ENCODE assay signal across 9 cellular contexts in genomic region chr5:110086658-110087388, GRCh38.
DNase-seq lines count a peak whose midpoint lies in the region; ATAC-seq and TF ChIP-seq lines count a peak whose summit lies in the region.
"Had no signal": no experiment of that assay in that cellular context is flagged by ENCODE, and none has a peak within 500 bp of the region (broad histone marks: within the 10 kb centered on the region; RNA-seq: fewer than 3 reads in every experiment).

No MANE protein-coding gene starts in this region.

- peaks cover 0 to 16% of the 10 kb centered on the region in 2 experiments for H3K27me3 ChIP-seq in mesenchymal stem cell (ENCODE audit: control insufficient read depth in 1 of 2, insufficient read depth in 1 of 2, low read length in 2 of 2)
- H3K27me3 ChIP-seq in suprapubic skin = no peaks in the 10 kb centered on the region

- H3K36me3 Mint-ChIP-seq in activated naive CD4-positive, alpha-beta T cell treated with anti-CD3 and anti-CD28 coated beads, Interleukin-2, amount 50 U/mL, for 72 hours = peaks cover 0 to 17% of the 10 kb centered on the region in 2 donors

- H3K4ac ChIP-seq in mesenchymal stem cell (ENCODE audit: low read depth in 1 of 2, low read length in 2 of 2) = no peak overlapping the region

- H3K36me3 ChIP-seq in mesenchymal stem cell (ENCODE audit: control insufficient read depth in 1 of 2, insufficient read depth in 2 of 2, low read depth in 1 of 2, low read length in 2 of 2) (no peaks in the 10 kb centered on the region), suprapubic skin (no peaks in the 10 kb centered on the region)

- H4K91ac ChIP-seq in mesenchymal stem cell (ENCODE audit: low read length) = no peak overlapping the region

- no peak overlapping the region for H2BK15ac ChIP-seq in mesenchymal stem cell (ENCODE audit: low read depth, poor library complexity, severe bottlenecking)

- H3K4me2 ChIP-seq in mesenchymal stem cell (ENCODE audit: low read length, poor library complexity, severe bottlenecking) = no peak overlapping the region
- H3K4me2 ChIP-seq: KMS-11 had no signal

- H3K9me3 ChIP-seq in mesenchymal stem cell (ENCODE audit: control insufficient read depth, low read length) = no peaks in the 10 kb centered on the region
- no peaks in the 10 kb centered on the region for H3K9me3 ChIP-seq in suprapubic skin

- peak in 2 of 3 experiments; percentile 16 to 22 for DNase-seq in activated CD8-positive, alpha-beta memory T cell treated with anti-CD3 and anti-CD28 coated beads for 48 hours (ENCODE audit: low read depth in 2 of 3, low spot score in 2 of 3)
- DNase-seq in activated CD8-positive, alpha-beta memory T cell treated with anti-CD3 and anti-CD28 coated beads, Interleukin-2, amount 50 U/mL, for 48 hours = no peak
- DNase-seq in activated naive CD4-positive, alpha-beta T cell treated with anti-CD3 and anti-CD28 coated beads, Interleukin-2, amount 50 U/mL, for 72 hours (ENCODE audit: low spot score in 2 of 2) = peak; percentile 56 to 58
- peak; percentile 96 for DNase-seq in mesenchymal stem cell
- DNase-seq in suprapubic skin (ENCODE audit: low spot score in 2 of 2) = peak; percentile 80 to 81
- no peak for DNase-seq in NCI-H2081 treated with DMSO at 0.1 percent for 48 hours (lab: John Stamatoyannopoulos, UW)
- DNase-seq in SHP77 treated with DMSO at 0.1 percent for 48 hours (lab: John Stamatoyannopoulos, UW) = no peak

- ATAC-seq in activated naive CD4-positive, alpha-beta T cell treated with anti-CD3 and anti-CD28 coated beads, Interleukin-2, amount 50 U/mL, for 72 hours = peak; percentile 94 to 98
- no peak for ATAC-seq in HG03039 (IDR thresholded peaks at IDR 0.05; ENCODE audit: unreplicated experiment)

- no peak overlapping the region for H3K18ac ChIP-seq in mesenchymal stem cell (ENCODE audit: low read depth in 1 of 2, low read length in 2 of 2)

- H3K4me1 ChIP-seq in mesenchymal stem cell (ENCODE audit: control insufficient read depth, insufficient read depth, low read depth, low read length) (no peaks in the 10 kb centered on the region), suprapubic skin (peaks cover 9% of the 10 kb centered on the region)

- no peak overlapping the region for H3K27ac ChIP-seq in mesenchymal stem cell (ENCODE audit: low read length, poor library complexity, severe bottlenecking)
- no peak overlapping the region for H3K27ac ChIP-seq in suprapubic skin
- H3K27ac ChIP-seq: KMS-11 had no signal

- no peak overlapping the region for H2BK12ac ChIP-seq in mesenchymal stem cell (ENCODE audit: low read length in 2 of 2)

- no peak for TF ChIP-seq POLR2A in suprapubic skin (IDR thresholded peaks at IDR 0.05)

- peak overlapping the region in 1 of 2 experiments; percentile 52 for H3K4me3 ChIP-seq in mesenchymal stem cell (ENCODE audit: insufficient read depth in 1 of 2, low read depth in 1 of 2, low read length in 2 of 2)
- H3K4me3 ChIP-seq in suprapubic skin = no peak overlapping the region

- TF ChIP-seq EP300 in suprapubic skin (IDR thresholded peaks at IDR 0.05) = no peak

- H3K9ac ChIP-seq in mesenchymal stem cell (ENCODE audit: low read length) = peak overlapping the region; percentile 45
- H3K9ac ChIP-seq: KMS-11 had no signal

- H3K27ac Mint-ChIP-seq in activated naive CD4-positive, alpha-beta T cell treated with anti-CD3 and anti-CD28 coated beads, Interleukin-2, amount 50 U/mL, for 72 hours = peak overlapping the region; percentile 94 to 98

- no peak overlapping the region for H2BK5ac ChIP-seq in mesenchymal stem cell (ENCODE audit: low read depth, low read length, poor library complexity, severe bottlenecking)

- H3K79me1 ChIP-seq in mesenchymal stem cell (replicated peaks; ENCODE audit: low read length, poor library complexity, severe bottlenecking) = no peaks in the 10 kb centered on the region

- no peak overlapping the region for H2AK5ac ChIP-seq in mesenchymal stem cell (ENCODE audit: low read length, severe bottlenecking)

- peak overlapping the region; percentile 27 for H4K8ac ChIP-seq in mesenchymal stem cell (ENCODE audit: low read length)

- TF ChIP-seq CTCF in suprapubic skin (IDR thresholded peaks at IDR 0.05) = no peak

- 30% methylated on average over 5 of the region's 6 CpGs for WGBS in mesenchymal stem cell
- WGBS in suprapubic skin = 57% methylated on average over 6 of the region's 6 CpGs

- H3K9me3 Mint-ChIP-seq in activated naive CD4-positive, alpha-beta T cell treated with anti-CD3 and anti-CD28 coated beads, Interleukin-2, amount 50 U/mL, for 72 hours = peaks cover 0 to 11% of the 10 kb centered on the region in 2 donors

- H3K14ac ChIP-seq in mesenchymal stem cell (ENCODE audit: low read length in 2 of 2) = no peak overlapping the region

- H3K23ac ChIP-seq in mesenchymal stem cell (ENCODE audit: low read length in 2 of 2) = no peak overlapping the region

- no peak overlapping the region for H2BK120ac ChIP-seq in mesenchymal stem cell (ENCODE audit: low read depth, low read length)

- H2AFZ ChIP-seq in mesenchymal stem cell (ENCODE audit: low read depth, low read length) = no peak overlapping the region

Comparison
In these comparisons a context has a peak if more than half of its experiments do, and no peak if none do; other contexts are left out.
1. DNase-seq: peak in activated CD8-positive, alpha-beta memory T cell treated with anti-CD3 and anti-CD28 coated beads for 48 hours (2 of 3), activated naive CD4-positive, alpha-beta T cell treated with anti-CD3 and anti-CD28 coated beads, Interleukin-2, amount 50 U/mL, for 72 hours (2 of 2), mesenchymal stem cell (single experiment) and suprapubic skin (2 of 2); none in activated CD8-positive, alpha-beta memory T cell treated with anti-CD3 and anti-CD28 coated beads, Interleukin-2, amount 50 U/mL, for 48 hours (single experiment), NCI-H2081 treated with DMSO at 0.1 percent for 48 hours (single experiment) and SHP77 treated with DMSO at 0.1 percent for 48 hours (single experiment).